ENCODE assay signal across 8 cellular contexts in the genomic region with DNA sequence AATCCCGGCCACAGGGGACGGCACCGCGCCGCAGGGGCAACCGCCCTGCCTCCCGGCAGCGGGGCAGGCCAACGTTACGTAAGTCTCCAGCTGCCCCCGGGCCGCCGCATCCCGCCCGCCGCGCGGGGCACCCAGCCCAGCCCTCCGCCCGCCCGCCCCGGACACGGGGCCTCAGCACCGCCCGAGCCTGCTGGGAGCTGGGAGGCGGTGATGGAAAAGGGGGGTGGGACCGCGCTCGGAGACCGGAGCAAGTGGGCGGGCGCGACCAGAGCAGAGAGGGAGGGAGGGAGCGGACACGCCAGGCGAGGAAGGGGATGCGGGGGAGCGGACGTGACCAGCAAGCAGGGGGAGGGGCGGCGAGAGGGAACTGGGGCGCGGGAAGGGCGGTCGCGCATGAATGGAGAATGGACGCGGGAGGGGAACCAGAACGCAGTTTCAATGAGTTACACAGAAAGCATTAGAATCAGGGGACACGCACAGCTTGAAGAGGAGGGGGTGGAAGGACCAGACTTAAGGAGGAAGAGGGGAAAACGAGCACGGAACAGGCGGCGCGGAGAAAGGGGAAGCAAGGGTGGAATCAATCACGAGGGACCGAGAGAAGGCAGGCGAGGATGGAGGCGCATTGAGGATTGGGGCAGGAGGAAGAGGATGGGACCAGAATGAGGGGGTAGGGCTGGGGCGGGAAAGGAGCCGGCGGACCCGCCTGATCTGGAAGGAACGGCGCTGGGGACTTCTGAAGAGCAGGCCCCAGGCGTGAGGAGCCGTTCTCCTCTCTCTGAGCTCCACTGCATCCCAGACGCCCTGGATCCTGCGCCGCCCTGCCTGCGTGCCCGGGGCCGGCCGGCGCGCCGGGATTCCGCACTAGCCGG. TPM values are rescaled to one million over a fixed set of nuclear protein-coding genes. Genes with fewer than 3 reads are reported as not detected.
DNase-seq lines count a peak whose midpoint lies in the region; ATAC-seq and TF ChIP-seq lines count a peak whose summit lies in the region.

No MANE protein-coding gene starts in this region.

- peak in 1 of 2 donors; percentile 20 for TF ChIP-seq POLR2A in lower leg skin (IDR thresholded peaks at IDR 0.05)

- no peak for ATAC-seq in HG03280 (IDR thresholded peaks at IDR 0.05; ENCODE audit: unreplicated experiment)

- no peak for TF ChIP-seq CTCF in AG09319 (IDR thresholded peaks at IDR 0.05; ENCODE audit: low read depth, low read length)
- TF ChIP-seq CTCF in dorsolateral prefrontal cortex (IDR thresholded peaks at IDR 0.05 in 54 of 56, conservative IDR thresholded peaks at IDR 0.05 in 2 of 56; ENCODE audit: low read depth in 1 of 56, partially characterized antibody in 56 of 56) = peak in 12 of 56 donors; percentile 5 to 41 (median 20)
- TF ChIP-seq CTCF in lower leg skin (IDR thresholded peaks at IDR 0.05) = no peak

- intact Hi-C loops in dorsolateral prefrontal cortex (cut with DNase I) (loop anchor here (1.0 to 2.0 kb wide), 2 partner anchors 28 to 42 kb away; a partner anchor contains a TSS), lower leg skin (cut with DNase I; ENCODE audit: low total_unique reads) (no loop called here)

- H3K4me3 ChIP-seq in dorsolateral prefrontal cortex (peak overlapping the region; percentile 52 to 99 (median 93)), lower leg skin (ENCODE audit: low read depth, poor library complexity, severe bottlenecking) (peak overlapping the region; percentile 79)

- peak overlapping the region; percentile 80 to 100 (median 98) for H3K27ac ChIP-seq in dorsolateral prefrontal cortex

- WGBS in lower leg skin, 2 donors = 1% methylated on average over 59 to 68 of the region's 79 CpGs

- no peaks in the 10 kb centered on the region for H3K27me3 ChIP-seq in dorsolateral prefrontal cortex

- DNase-seq in AG09319 (ENCODE audit: extremely low read depth, low read depth) (peak; percentile 85), H4 (ENCODE audit: low spot score) (peak; percentile 88), NCI-H524 treated with DMSO at 0.1 percent for 48 hours (lab: John Stamatoyannopoulos, UW) (peak; percentile 18), dorsolateral prefrontal cortex (peak; percentile 76 to 95 (median 87)), lower leg skin (ENCODE audit: low spot score in 2 of 2) (peak; percentile 85 to 98)
- peak; percentile 95 to 96 for DNase-seq in activated CD4-positive, alpha-beta T cell treated with anti-CD3 and anti-CD28 coated beads, Interleukin-2, amount 50 U/mL, for 48 hours
- DNase-seq in stimulated activated CD4-positive, alpha-beta T cell treated with anti-CD3 and anti-CD28 coated beads, Interleukin-4, amount 100 ng/mL, for 1 hour = peak; percentile 87

RNA-seq across cellular contexts. Expression of a gene that starts 0.6 kb away (rescaled TPM):
- total RNA-seq in H4 (2014; rRNA removed; shearing (Covaris generic)) = 2,397 and 2,595 TPM in 2 replicates
- 1,000 to 10,000 TPM in 51 of 120 experiments, 100 to 1,000 TPM in 69; 496 to 1,260 (median 977) TPM for total RNA-seq in dorsolateral prefrontal cortex
- 100 to 1,000 TPM; 266 to 433 (median 367) TPM for total RNA-seq in lower leg skin

RNA-seq across cellular contexts. Expression of a gene that starts 32.8 kb away (rescaled TPM):
- 0.18 and 0.33 TPM in 2 replicates for total RNA-seq in H4 (2014; rRNA removed; shearing (Covaris generic))
- 10 to 100 TPM in 6 of 120 experiments, 1 to 10 TPM in 114; 1.8 to 15.1 (median 5.4) TPM for total RNA-seq in dorsolateral prefrontal cortex
- 1 to 10 TPM; 4.6 to 5.9 (median 5.1) TPM for total RNA-seq in lower leg skin

RNA-seq across cellular contexts. Expression of a gene that starts 41.9 kb away (rescaled TPM):
- 19.0 and 22.2 TPM in 2 replicates for total RNA-seq in H4 (2014; rRNA removed; shearing (Covaris generic))
- 100 to 1,000 TPM in 108 of 120 experiments, 10 to 100 TPM in 12; 89.7 to 152 (median 117) TPM for total RNA-seq in dorsolateral prefrontal cortex
- 10 to 100 TPM; 47.4 to 61.7 (median 54.8) TPM for total RNA-seq in lower leg skin

Comparison
In these comparisons a context has a peak if more than half of its experiments do, and no peak if none do; other contexts are left out.
1. DNase-seq: peak in every context shown above with its lines; median percentile 96 in activated CD4-positive, alpha-beta T cell treated with anti-CD3 and anti-CD28 coated beads, Interleukin-2, amount 50 U/mL, for 48 hours; 92 in lower leg skin; 88 in H4; 87 in dorsolateral prefrontal cortex; 87 in stimulated activated CD4-positive, alpha-beta T cell treated with anti-CD3 and anti-CD28 coated beads, Interleukin-4, amount 100 ng/mL, for 1 hour; 85 in AG09319; 18 in NCI-H524 treated with DMSO at 0.1 percent for 48 hours.